ENCODE assay signal across 15 cellular contexts in the genomic region with DNA sequence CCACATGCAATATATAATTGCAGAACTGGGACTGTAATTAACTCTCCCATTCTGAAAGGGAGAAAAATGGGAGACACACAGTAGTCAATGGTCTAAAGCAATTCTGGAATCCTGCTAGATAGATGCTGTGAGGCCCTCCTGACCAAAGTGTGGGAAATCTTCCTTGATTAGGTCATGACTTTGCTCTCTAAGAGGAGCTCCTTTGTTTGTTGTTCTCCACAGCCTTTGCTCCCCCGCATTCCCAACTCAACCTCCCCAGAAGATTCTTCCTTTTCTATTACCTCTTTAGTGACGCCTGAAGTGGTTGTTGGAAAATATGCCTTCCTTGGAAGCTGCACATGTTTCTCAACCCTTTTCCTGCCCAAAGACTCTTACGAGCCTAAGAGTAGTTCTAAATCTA. TPM values are rescaled to one million over a fixed set of nuclear protein-coding genes. Genes with fewer than 3 reads are reported as not detected.
A peak's percentile ranks its signal among the peaks of the same experiment; 100 is the strongest.
DNase-seq lines count a peak whose midpoint lies in the region; ATAC-seq, FAIRE-seq and TF ChIP-seq lines count a peak whose summit lies in the region.
"Had no signal": no experiment of that assay in that cellular context is flagged by ENCODE, and none has a peak within 500 bp of the region (broad histone marks: within the 10 kb centered on the region; RNA-seq: fewer than 3 reads in every experiment).

No MANE protein-coding gene starts in this region.

- ATAC-seq in GM23338 (no peak), foreskin keratinocyte (no peak), GM21576 (IDR thresholded peaks at IDR 0.05; ENCODE audit: unreplicated experiment) (no peak)
- ATAC-seq: A549 had no signal

- no peaks in the 10 kb centered on the region for H3K4me1 ChIP-seq in astrocyte (ENCODE audit: insufficient read depth, low read length)
- peaks cover 29% of the 10 kb centered on the region for H3K4me1 ChIP-seq in GM23338 (ENCODE audit: insufficient read depth)
- no peaks in the 10 kb centered on the region for H3K4me1 ChIP-seq in foreskin keratinocyte
- H3K4me1 ChIP-seq: A549, HAP-1 had no signal

- no peaks in the 10 kb centered on the region for H3K36me3 ChIP-seq in astrocyte (ENCODE audit: insufficient read depth, low read length)
- H3K36me3 ChIP-seq in GM23338 (ENCODE audit: insufficient read depth) = no peaks in the 10 kb centered on the region
- H3K36me3 ChIP-seq: HAP-1 had no signal

- peaks cover 6% of the 10 kb centered on the region for H3K4me1 Mint-ChIP-seq in astrocyte (ENCODE audit: low read depth, unreplicated experiment)
- H3K4me1 Mint-ChIP-seq in nephron progenitor cell = peaks cover 13% of the 10 kb centered on the region
- H3K4me1 Mint-ChIP-seq in GM23338 = peaks cover 19% of the 10 kb centered on the region
- H3K4me1 Mint-ChIP-seq: CD14-positive monocyte; CD8-positive, alpha-beta memory T cell had no signal

- H3K27ac ChIP-seq in astrocyte (ENCODE audit: low read depth, low read length) (no peak overlapping the region), GM23338 (ENCODE audit: low read depth) (no peak overlapping the region), foreskin keratinocyte (no peak overlapping the region)
- H3K27ac ChIP-seq: A549 had no signal

- H3K79me2 ChIP-seq in astrocyte (ENCODE audit: insufficient read depth, low read length) (no peaks in the 10 kb centered on the region), GM23338 (replicated peaks; ENCODE audit: insufficient read depth) (no peaks in the 10 kb centered on the region)

- H3K9me3 Mint-ChIP-seq in astrocyte (ENCODE audit: unreplicated experiment) = no peaks in the 10 kb centered on the region
- peaks cover 6% of the 10 kb centered on the region for H3K9me3 Mint-ChIP-seq in nephron progenitor cell
- H3K9me3 Mint-ChIP-seq in GM23338 = no peaks in the 10 kb centered on the region
- H3K9me3 Mint-ChIP-seq: CD14-positive monocyte; CD8-positive, alpha-beta memory T cell had no signal

- H3K9me2 ChIP-seq in GM23338 (ENCODE audit: insufficient read depth) = peaks cover 6% of the 10 kb centered on the region; the same call in 1 of the 2 replicates

- peaks cover 4% of the 10 kb centered on the region for H3K27me3 ChIP-seq in astrocyte (ENCODE audit: insufficient read depth, low read length)
- no peaks in the 10 kb centered on the region for H3K27me3 ChIP-seq in GM23338 (ENCODE audit: insufficient read depth)
- H3K27me3 ChIP-seq in foreskin keratinocyte = peaks cover 18% of the 10 kb centered on the region

- no peak overlapping the region for H3K4me3 ChIP-seq in astrocyte (ENCODE audit: insufficient read depth, low read depth, low read length)
- H3K4me3 ChIP-seq in GM23338 = no peak overlapping the region
- H3K4me3 ChIP-seq: A549, HAP-1 had no signal

- FAIRE-seq in astrocyte (lab: Jason Lieb, UNC) = no peak
- FAIRE-seq: A549, H1 had no signal

- H4K20me1 ChIP-seq in astrocyte (ENCODE audit: insufficient read depth, low read length) (no peaks in the 10 kb centered on the region), GM23338 (replicated peaks; ENCODE audit: insufficient read depth) (no peaks in the 10 kb centered on the region)

- DNase-seq in NCI-H69 (lab: John Stamatoyannopoulos, UW) (peak; percentile 24), astrocyte (ENCODE audit: low read depth) (no peak), nephron progenitor cell (no peak), GM23338 (ENCODE audit: low spot score) (no peak), foreskin keratinocyte (no peak), mucosa of gallbladder (ENCODE audit: low spot score) (no peak)
- DNase-seq: CD8-positive, alpha-beta memory T cell; DMS53 had no signal

- H3K4me3 Mint-ChIP-seq in astrocyte (ENCODE audit: unreplicated experiment) (no peak overlapping the region), nephron progenitor cell (no peak overlapping the region), GM23338 (no peak overlapping the region)
- H3K4me3 Mint-ChIP-seq: CD14-positive monocyte; CD8-positive, alpha-beta memory T cell had no signal

- no peak overlapping the region for H3K9ac ChIP-seq in astrocyte (ENCODE audit: low read length)

- no peaks in the 10 kb centered on the region for H3F3A ChIP-seq in GM23338 (replicated peaks; ENCODE audit: low read depth)

- H3K4me2 ChIP-seq in astrocyte (ENCODE audit: low read length) (no peak overlapping the region), GM23338 (no peak overlapping the region)
- H3K4me2 ChIP-seq: A549 had no signal

- peak overlapping the region; percentile 4 for H3K27ac Mint-ChIP-seq in astrocyte (ENCODE audit: unreplicated experiment)
- peak overlapping the region; percentile 66 for H3K27ac Mint-ChIP-seq in nephron progenitor cell
- H3K27ac Mint-ChIP-seq in GM23338 = no peak overlapping the region
- H3K27ac Mint-ChIP-seq: CD14-positive monocyte; CD8-positive, alpha-beta memory T cell had no signal

- H3K27me3 Mint-ChIP-seq in astrocyte (ENCODE audit: low read depth, unreplicated experiment) = no peaks in the 10 kb centered on the region
- H3K27me3 Mint-ChIP-seq in nephron progenitor cell (ENCODE audit: low read depth, poor library complexity) = no peaks in the 10 kb centered on the region
- peaks cover 2% of the 10 kb centered on the region for H3K27me3 Mint-ChIP-seq in GM23338 (ENCODE audit: insufficient read depth, low read depth, poor library complexity)

- no peaks in the 10 kb centered on the region for H3K9me3 ChIP-seq in astrocyte (ENCODE audit: insufficient read depth, low read depth, low read length)
- H3K9me3 ChIP-seq: A549, HAP-1 had no signal

- no peaks in the 10 kb centered on the region for H3K36me3 Mint-ChIP-seq in astrocyte (ENCODE audit: low read depth, unreplicated experiment)
- H3K36me3 Mint-ChIP-seq in nephron progenitor cell (ENCODE audit: low read depth) = no peaks in the 10 kb centered on the region
- no peaks in the 10 kb centered on the region; the same call in 2 of the 3 replicates for H3K36me3 Mint-ChIP-seq in GM23338 (ENCODE audit: low read depth)
- H3K36me3 Mint-ChIP-seq: CD14-positive monocyte; CD8-positive, alpha-beta memory T cell had no signal

- TF ChIP-seq CTCF in astrocyte (IDR thresholded peaks at IDR 0.05; ENCODE audit: insufficient read depth, low read depth, low read length) = no peak
- no peak for TF ChIP-seq CTCF in nephron progenitor cell (IDR thresholded peaks at IDR 0.05)
- no peak for TF ChIP-seq CTCF in GM23338 (conservative IDR thresholded peaks at IDR 0.05; ENCODE audit: low read depth in 2 of 2)
- TF ChIP-seq CTCF in foreskin keratinocyte (conservative IDR thresholded peaks at IDR 0.05) = no peak

- no peak overlapping the region for H2AFZ ChIP-seq in astrocyte (ENCODE audit: low read depth, low read length)
- H2AFZ ChIP-seq in GM23338 = no peak overlapping the region

TF ChIP-seq in GM23338, 12 proteins besides CTCF, POLR2A, EP300 and RAD21:
- TF ChIP-seq, protein P1, sequence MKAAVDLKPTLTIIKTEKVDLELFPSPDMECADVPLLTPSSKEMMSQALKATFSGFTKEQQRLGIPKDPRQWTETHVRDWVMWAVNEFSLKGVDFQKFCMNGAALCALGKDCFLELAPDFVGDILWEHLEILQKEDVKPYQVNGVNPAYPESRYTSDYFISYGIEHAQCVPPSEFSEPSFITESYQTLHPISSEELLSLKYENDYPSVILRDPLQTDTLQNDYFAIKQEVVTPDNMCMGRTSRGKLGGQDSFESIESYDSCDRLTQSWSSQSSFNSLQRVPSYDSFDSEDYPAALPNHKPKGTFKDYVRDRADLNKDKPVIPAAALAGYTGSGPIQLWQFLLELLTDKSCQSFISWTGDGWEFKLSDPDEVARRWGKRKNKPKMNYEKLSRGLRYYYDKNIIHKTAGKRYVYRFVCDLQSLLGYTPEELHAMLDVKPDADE (IDR thresholded peaks at IDR 0.05) = no peak
- TF ChIP-seq EZH2phosphoT487 (IDR thresholded peaks at IDR 0.05; ENCODE audit: unreplicated experiment) (no peak), NANOG (IDR thresholded peaks at IDR 0.05; ENCODE audit: borderline replicate concordance) (no peak), CREB1 (CRISPR knock-in tag; IDR thresholded peaks at IDR 0.05; ENCODE audit: low read depth) (no peak), EZH2 (IDR thresholded peaks at IDR 0.05; ENCODE audit: low read depth, unreplicated experiment) (no peak), ZNF114 (CRISPR knock-in tag; IDR thresholded peaks at IDR 0.05) (no peak)

RNA-seq across cellular contexts. Expression of a gene that starts 28.8 kb away (rescaled TPM):
- total RNA-seq in astrocyte (24.1 and 29.0 TPM in 2 replicates), foreskin keratinocyte (not detected in 2 replicates), mucosa of gallbladder (0.14 TPM)
- 96.4 and 99.2 TPM in 2 replicates for total RNA-seq in GM23338 (2014; rRNA removed; shearing (Covaris generic))
- polyA plus RNA-seq in GM23338 (2016; fragmentation: Nextera tagmentation; extraction: Ambion mirVana) (28.9 and 35.3 TPM in 2 replicates), foreskin keratinocyte (not detected in 2 replicates)
- total RNA-seq: CD8-positive, alpha-beta memory T cell had no signal
- polyA plus RNA-seq: AG04450; BJ; CD14-positive monocyte; CD8-positive, alpha-beta memory T cell had no signal

Comparison
In these comparisons a context has a peak if more than half of its experiments do, and no peak if none do; other contexts are left out.
1. RNA of a gene that starts 28.8 kb away (total RNA-seq): 96.4 to 99.2 TPM in GM23338 and 24.1 to 29.0 TPM in astrocyte; 0.14 TPM in mucosa of gallbladder (single experiment) and not detected in foreskin keratinocyte; every median in the first group is over 10 times any median in the second.